ENCODE assay signal across 8 cellular contexts in genomic region chr19:11381535-11382369, GRCh38. TPM values are rescaled to one million over a fixed set of nuclear protein-coding genes. Genes with fewer than 3 reads are reported as not detected.
DNase-seq lines count a peak whose midpoint lies in the region; ATAC-seq and TF ChIP-seq lines count a peak whose summit lies in the region.

No MANE protein-coding gene starts in this region.

- H3K9me3 ChIP-seq in esophagus (ENCODE audit: control insufficient read depth in 2 of 2, insufficient read depth in 1 of 2, low read depth in 1 of 2, low read length in 1 of 2) (no peaks in the 10 kb centered on the region), suprapubic skin (no peaks in the 10 kb centered on the region)

- H3K4me1 Mint-ChIP-seq in nephron progenitor cell, result peaks cover 43% of the 10 kb centered on the region

- peak; percentile 39 for ATAC-seq in GM18868 (IDR thresholded peaks at IDR 0.05; ENCODE audit: unreplicated experiment)
- ATAC-seq in HG03066 (IDR thresholded peaks at IDR 0.05; ENCODE audit: low read depth, unreplicated experiment), result peak; percentile 53

- TF ChIP-seq EP300 in suprapubic skin (IDR thresholded peaks at IDR 0.05), result no peak

- TF ChIP-seq CTCF in nephron progenitor cell (IDR thresholded peaks at IDR 0.05) (no peak), suprapubic skin (IDR thresholded peaks at IDR 0.05) (no peak)

- peaks cover 0 to 4% of the 10 kb centered on the region in 2 donors for H3K36me3 ChIP-seq in esophagus (ENCODE audit: control insufficient read depth in 2 of 2, insufficient read depth in 2 of 2, low read length in 1 of 2)
- H3K36me3 ChIP-seq in suprapubic skin, result no peaks in the 10 kb centered on the region

- no peak for TF ChIP-seq POLR2A in suprapubic skin (IDR thresholded peaks at IDR 0.05)

- DNase-seq in AG08395 (ENCODE audit: low spot score), result peak; percentile 69
- peak; percentile 67 for DNase-seq in NCI-H748 treated with DMSO at 0.1 percent for 48 hours (lab: John Stamatoyannopoulos, UW)
- DNase-seq in activated CD8-positive, alpha-beta memory T cell treated with anti-CD3 and anti-CD28 coated beads for 48 hours (ENCODE audit: low read depth in 2 of 3, low spot score in 2 of 3), result peak; percentile 68 to 75 (median 68)
- peak; percentile 81 for DNase-seq in nephron progenitor cell
- peak; percentile 87 to 89 for DNase-seq in suprapubic skin (ENCODE audit: low spot score in 2 of 2)

- H3K9me3 Mint-ChIP-seq in nephron progenitor cell, result no peaks in the 10 kb centered on the region

- H3K4me3 ChIP-seq in esophagus (ENCODE audit: low read depth in 1 of 2, low read length in 2 of 2) (peak overlapping the region; percentile 43 to 44), suprapubic skin (peak overlapping the region; percentile 73)

- H3K27ac ChIP-seq in esophagus (ENCODE audit: low read depth in 2 of 2, low read length in 1 of 2), result peak overlapping the region in 1 of 2 donors; percentile 34
- peak overlapping the region; percentile 5 for H3K27ac ChIP-seq in suprapubic skin

- peaks cover 39% of the 10 kb centered on the region for H3K27me3 Mint-ChIP-seq in nephron progenitor cell (ENCODE audit: low read depth, poor library complexity)

- peaks cover 5% of the 10 kb centered on the region for H3K36me3 Mint-ChIP-seq in nephron progenitor cell (ENCODE audit: low read depth)

- 4 to 13% methylated on average over 46 to 60 of the region's 60 CpGs for WGBS in esophagus, 2 donors
- 4% methylated on average over 33 of the region's 60 CpGs for WGBS in suprapubic skin

- H3K27me3 ChIP-seq in esophagus (ENCODE audit: control insufficient read depth in 1 of 2, insufficient read depth in 2 of 2, low read length in 2 of 2) (peaks cover 0 to 7% of the 10 kb centered on the region in 2 donors), suprapubic skin (peaks cover 21% of the 10 kb centered on the region)

- H3K4me1 ChIP-seq in esophagus (ENCODE audit: control insufficient read depth in 2 of 2, insufficient read depth in 2 of 2, low read length in 1 of 2), result peaks cover 15 to 24% of the 10 kb centered on the region in 2 donors
- H3K4me1 ChIP-seq in suprapubic skin, result peaks cover 64% of the 10 kb centered on the region

- H3K27ac Mint-ChIP-seq in nephron progenitor cell, result peak overlapping the region; percentile 53

- peak overlapping the region; percentile 87 for H3K4me3 Mint-ChIP-seq in nephron progenitor cell

RNA-seq across cellular contexts. Expression of gene EPOR, which starts 2.4 kb away (rescaled TPM):
- 1 to 10 TPM; 1.2 to 1.4 TPM for polyA plus RNA-seq in esophagus
- total RNA-seq in suprapubic skin, result 1 to 10 TPM; 1.2 to 5.1 (median 2.9) TPM

RNA-seq across cellular contexts. Expression of gene SWSAP1, which starts 7.3 kb away (rescaled TPM):
- polyA plus RNA-seq in esophagus, result 1 to 10 TPM; 2.2 to 2.8 TPM
- 1 to 10 TPM; 1.6 to 3.7 (median 2.6) TPM for total RNA-seq in suprapubic skin

RNA-seq across cellular contexts. Expression of gene PLPPR2, which starts 26.5 kb away (rescaled TPM):
- 1 to 10 TPM; 7.3 to 8.6 TPM for polyA plus RNA-seq in esophagus
- total RNA-seq in suprapubic skin, result 10 to 100 TPM; 18.9 to 32.1 (median 22.5) TPM

RNA-seq across cellular contexts. Expression of gene CCDC159, which starts 35.4 kb away (rescaled TPM):
- 10 to 100 TPM; 22.5 to 47.6 TPM for polyA plus RNA-seq in esophagus
- 10 to 100 TPM in 3 of 4 donors, 1 to 10 TPM in 1; 8.0 to 58.3 (median 14.3) TPM for total RNA-seq in suprapubic skin

RNA-seq across cellular contexts. Expression of gene TMEM205, which starts 35.7 kb away (rescaled TPM):
- polyA plus RNA-seq in esophagus, result 10 to 100 TPM; 39.8 to 67.1 TPM
- total RNA-seq in suprapubic skin, result 100 to 1,000 TPM; 202 to 245 (median 207) TPM
